ENCODE assay signal across 28 cellular contexts in the genomic region with DNA sequence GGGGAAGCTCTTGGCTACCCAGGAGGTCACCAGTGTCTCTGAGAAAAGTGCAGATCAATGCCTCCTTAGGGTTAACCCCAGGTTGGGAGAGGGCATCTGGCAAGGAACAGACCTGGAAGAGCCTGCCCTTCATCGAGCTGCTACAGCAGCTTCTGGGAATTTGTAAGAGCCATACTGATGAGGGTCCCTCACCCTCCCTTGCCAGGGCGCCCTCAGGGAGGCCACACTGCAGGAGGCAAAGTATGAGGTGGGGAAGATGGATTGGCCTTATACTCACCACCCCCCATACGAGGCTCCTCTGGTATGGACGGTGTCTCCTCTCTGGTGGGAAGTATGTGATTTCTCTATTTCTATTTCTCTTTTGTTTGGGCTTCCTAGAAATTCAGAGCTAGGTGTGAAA.
"Had no signal": no experiment of that assay in that cellular context is flagged by ENCODE, and none has a peak within 500 bp of the region (broad histone marks: within the 10 kb centered on the region; RNA-seq: fewer than 3 reads in every experiment).

No MANE protein-coding gene starts in this region.

- H3K9me3 ChIP-seq: colonic mucosa, esophagus muscularis mucosa, esophagus squamous epithelium, gastrocnemius medialis, gastroesophageal sphincter, heart left ventricle, heart right ventricle had no signal

- ATAC-seq: effector memory CD8-positive, alpha-beta T cell; esophagus mucosa; foreskin keratinocyte; gastrocnemius medialis; gastroesophageal sphincter; heart left ventricle; heart right ventricle had no signal

- H3K27me3 ChIP-seq: colonic mucosa, dorsolateral prefrontal cortex, esophagus muscularis mucosa, esophagus squamous epithelium, foreskin keratinocyte, gastrocnemius medialis, gastroesophageal sphincter, heart left ventricle, heart right ventricle had no signal

- H3K27ac ChIP-seq: colonic mucosa, coronary artery, epithelial cell of prostate, esophagus squamous epithelium, foreskin keratinocyte, gastrocnemius medialis, heart left ventricle, heart right ventricle had no signal

- DNase-seq: colonic mucosa; cortex of kidney; dermis blood vessel endothelial cell; dorsolateral prefrontal cortex; effector CD4-positive, alpha-beta T cell; effector CD8-positive, alpha-beta T cell; effector memory CD4-positive, alpha-beta T cell; effector memory CD8-positive, alpha-beta T cell; endodermal cell; erythroblast; esophagus squamous epithelium; foreskin fibroblast; foreskin keratinocyte; foreskin melanocyte; gastrocnemius medialis; glutamatergic neuron; head of caudate nucleus; heart left ventricle; heart right ventricle had no signal

- FAIRE-seq: colon, endometrium, endothelial cell of umbilical vein, frontal cortex had no signal

- H3K36me3 ChIP-seq: colonic mucosa, esophagus muscularis mucosa, gastrocnemius medialis, gastroesophageal sphincter, heart left ventricle, heart right ventricle had no signal

- H3K4me3 ChIP-seq: colonic mucosa, coronary artery, dorsolateral prefrontal cortex, esophagus muscularis mucosa, esophagus squamous epithelium, gastrocnemius medialis, gastroesophageal sphincter, heart left ventricle, heart right ventricle had no signal

- H3K4me1 ChIP-seq: colonic mucosa, esophagus muscularis mucosa, gastrocnemius medialis, gastroesophageal sphincter had no signal
